In genomic region chr7:80302636-80303035, GRCh38 we compare ENCODE assay signal across 9 cellular contexts.
"Had no signal": no experiment of that assay in that cellular context is flagged by ENCODE, and none has a peak within 500 bp of the region (broad histone marks: within the 10 kb centered on the region; RNA-seq: fewer than 3 reads in every experiment).

No MANE protein-coding gene starts in this region.

- FAIRE-seq: HepG2, K562 had no signal

- H3K9me3 ChIP-seq: HAP-1 had no signal

- ATAC-seq: HCT116, HepG2, K562 had no signal

- H3K9ac ChIP-seq: GM23248 had no signal

- H3K36me3 ChIP-seq: HAP-1 had no signal

- DNase-seq: GM23248, GOT3, H7, HFFc6 had no signal

- H3K4me3 ChIP-seq: GM23248, HAP-1, K562 had no signal

- H3K27ac ChIP-seq: GM23248, HL-60 had no signal

- H2AFZ ChIP-seq: GM23248 had no signal
